In the genomic region with DNA sequence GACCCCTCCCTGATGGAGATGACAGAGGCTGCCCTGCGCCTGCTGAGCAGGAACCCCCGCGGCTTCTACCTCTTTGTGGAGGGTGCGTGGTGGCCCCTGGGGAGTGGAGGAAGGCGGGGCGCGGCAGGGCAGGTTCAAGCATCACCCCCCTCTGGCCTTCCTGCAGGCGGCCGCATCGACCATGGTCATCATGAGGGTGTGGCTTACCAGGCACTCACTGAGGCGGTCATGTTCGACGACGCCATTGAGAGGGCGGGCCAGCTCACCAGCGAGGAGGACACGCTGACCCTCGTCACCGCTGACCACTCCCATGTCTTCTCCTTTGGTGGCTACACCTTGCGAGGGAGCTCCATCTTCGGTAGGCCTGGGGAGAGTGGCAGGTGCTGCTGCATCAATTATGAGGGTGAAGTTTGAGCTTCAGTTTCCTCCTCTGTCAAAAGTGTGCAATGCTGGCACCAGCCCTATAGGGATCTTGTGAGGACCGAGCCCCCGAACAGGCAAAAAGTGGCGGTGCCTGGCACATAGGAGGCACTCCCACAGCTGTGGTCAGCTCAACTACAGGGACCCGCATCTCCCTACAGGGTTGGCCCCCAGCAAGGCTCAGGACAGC, we compare ENCODE assay signal across 29 cellular contexts. TPM values are rescaled to one million over a fixed set of nuclear protein-coding genes. Genes with fewer than 3 reads are reported as not detected.
"Had no signal": no experiment of that assay in that cellular context is flagged by ENCODE, and none has a peak within 500 bp of the region (broad histone marks: within the 10 kb centered on the region; RNA-seq: fewer than 3 reads in every experiment).

No MANE protein-coding gene starts in this region.

- H3K36me3 Mint-ChIP-seq: activated naive CD4-positive, alpha-beta T cell treated with anti-CD3 and anti-CD28 coated beads, Interleukin-2, amount 50 U/mL, for 72 hours; brain; memory B cell; naive B cell; neural progenitor cell had no signal

- FAIRE-seq: frontal cortex, TTC549 had no signal

- H3K4me3 ChIP-seq: dorsolateral prefrontal cortex, esophagus muscularis mucosa, neural progenitor cell, testis had no signal

- H3K4me2 ChIP-seq: neural progenitor cell had no signal

- H3K27me3 ChIP-seq: neural progenitor cell, testis had no signal

- DNase-seq: activated CD4-positive, alpha-beta T cell treated with anti-CD3 and anti-CD28 coated beads for 1 hour; activated CD8-positive, alpha-beta memory T cell treated with anti-CD3 and anti-CD28 coated beads, Interleukin-2, amount 50 U/mL, for 4 hours; activated gamma-delta T cell; activated T-cell treated with anti-CD3 and anti-CD28 coated beads, Interleukin-2, amount 50 U/mL, for 72 hours; caudate nucleus; effector memory CD8-positive, alpha-beta T cell; hippocampal formation; naive B cell; retina; stimulated activated CD4-positive, alpha-beta T cell treated with anti-CD3 and anti-CD28 coated beads, Interleukin-4, amount 100 ng/mL, for 1 hour; stimulated activated naive CD4-positive, alpha-beta T cell; T-helper 1 cell; testis; trophoblast cell had no signal

- H3K36me3 ChIP-seq: esophagus muscularis mucosa, neural progenitor cell, WERI-Rb-1 had no signal

- H3K9me3 Mint-ChIP-seq: activated naive CD4-positive, alpha-beta T cell treated with anti-CD3 and anti-CD28 coated beads, Interleukin-2, amount 50 U/mL, for 72 hours; activated T-cell treated with anti-CD3 and anti-CD28 coated beads, Interleukin-2, amount 50 U/mL, for 72 hours; brain; effector memory CD8-positive, alpha-beta T cell; memory B cell; naive B cell; neural progenitor cell had no signal

- H3K27ac Mint-ChIP-seq: activated naive CD4-positive, alpha-beta T cell treated with anti-CD3 and anti-CD28 coated beads, Interleukin-2, amount 50 U/mL, for 72 hours; activated T-cell treated with anti-CD3 and anti-CD28 coated beads, Interleukin-2, amount 50 U/mL, for 72 hours; brain; effector memory CD8-positive, alpha-beta T cell; memory B cell; naive B cell; neural progenitor cell had no signal

- H3K4me1 ChIP-seq: esophagus muscularis mucosa, neural progenitor cell, testis had no signal

- H3K9ac ChIP-seq: neural progenitor cell had no signal

- H3K4me1 Mint-ChIP-seq: memory B cell, naive B cell, neural progenitor cell had no signal

- H3K4me3 Mint-ChIP-seq: activated T-cell treated with anti-CD3 and anti-CD28 coated beads, Interleukin-2, amount 50 U/mL, for 72 hours; brain; effector memory CD8-positive, alpha-beta T cell; memory B cell; naive B cell; neural progenitor cell had no signal

- H3K27ac ChIP-seq: dorsolateral prefrontal cortex, esophagus muscularis mucosa, neural progenitor cell, testis, WERI-Rb-1 had no signal

RNA-seq across cellular contexts. Expression of gene ALPI, which starts 2.2 kb away (rescaled TPM):
- total RNA-seq: activated naive CD4-positive, alpha-beta T cell treated with anti-CD3 and anti-CD28 coated beads, Interleukin-2, amount 50 U/mL, for 72 hours; activated T-cell treated with anti-CD3 and anti-CD28 coated beads, Interleukin-2, amount 50 U/mL, for 72 hours; aorta; dorsolateral prefrontal cortex; frontal cortex; liver; osteoblast; posterior vena cava had no signal

RNA-seq across cellular contexts. Expression of gene ECEL1, which starts 29.5 kb away (rescaled TPM):
- total RNA-seq: activated naive CD4-positive, alpha-beta T cell treated with anti-CD3 and anti-CD28 coated beads, Interleukin-2, amount 50 U/mL, for 72 hours; osteoblast had no signal
- polyA plus RNA-seq: aorta had no signal

RNA-seq across cellular contexts. Expression of gene ALPG, which starts 51.5 kb away (rescaled TPM):
- total RNA-seq: activated naive CD4-positive, alpha-beta T cell treated with anti-CD3 and anti-CD28 coated beads, Interleukin-2, amount 50 U/mL, for 72 hours; activated T-cell treated with anti-CD3 and anti-CD28 coated beads, Interleukin-2, amount 50 U/mL, for 72 hours; aorta; esophagus muscularis mucosa; frontal cortex; liver; mucosa of gallbladder; osteoblast; posterior vena cava had no signal
- polyA plus RNA-seq: adipose tissue, aorta, liver had no signal
